ENCODE assay signal across 13 cellular contexts in genomic region chr2:163774862-163775261, GRCh38. TPM values are rescaled to one million over a fixed set of nuclear protein-coding genes. Genes with fewer than 3 reads are reported as not detected.
DNase-seq lines count a peak whose midpoint lies in the region; ATAC-seq and TF ChIP-seq lines count a peak whose summit lies in the region.
"Had no signal": no experiment of that assay in that cellular context is flagged by ENCODE, and none has a peak within 500 bp of the region (broad histone marks: within the 10 kb centered on the region; RNA-seq: fewer than 3 reads in every experiment).

No MANE protein-coding gene starts in this region.

- H3K4me3 ChIP-seq in body of pancreas (no peak overlapping the region), kidney epithelial cell (ENCODE audit: low read depth, low read length) (no peak overlapping the region)

- H3K27ac ChIP-seq in body of pancreas, result no peak overlapping the region

- no peaks in the 10 kb centered on the region for H3K27me3 ChIP-seq in body of pancreas
- H3K27me3 ChIP-seq in kidney epithelial cell (ENCODE audit: control insufficient read depth, insufficient read depth, low read length), result no peaks in the 10 kb centered on the region

- WGBS in body of pancreas, 2 donors, result 49 to 57% methylated on average over 2 of the region's 2 CpGs

- DNase-seq in AG08395 (ENCODE audit: low spot score) (peak; percentile 87), HS-27A (ENCODE audit: low read depth) (peak; percentile 35), body of pancreas (no peak), kidney epithelial cell (ENCODE audit: low read depth) (peak; percentile 84), NCI-H1930 (lab: John Stamatoyannopoulos, UW) (no peak), GOT3 (lab: John Stamatoyannopoulos, UW) (no peak)
- DNase-seq: activated T-cell treated with anti-CD3 and anti-CD28 coated beads, Interleukin-2, amount 50 U/mL, for 4 hours; CD8-positive, alpha-beta T cell; cerebellar nuclear complex; NCI-H2107 had no signal

- H3K36me3 ChIP-seq in body of pancreas (replicated peaks in 1 of 2; ENCODE audit: insufficient read depth in 1 of 2, low read depth in 2 of 2) (no peaks in the 10 kb centered on the region), kidney epithelial cell (ENCODE audit: control insufficient read depth, insufficient read depth, low read length) (no peaks in the 10 kb centered on the region)

- no peaks in the 10 kb centered on the region for H3K9me3 ChIP-seq in body of pancreas

- H3K4me1 ChIP-seq in body of pancreas, result peaks cover 5% of the 10 kb centered on the region

- no peak for TF ChIP-seq POLR2A in body of pancreas (IDR thresholded peaks at IDR 0.05)

- intact Hi-C loops in body of pancreas (cut with DNase I), result no loop called here

- TF ChIP-seq CTCF in body of pancreas (IDR thresholded peaks at IDR 0.05), result no peak
- TF ChIP-seq CTCF in kidney epithelial cell (IDR thresholded peaks at IDR 0.05; ENCODE audit: insufficient read depth, low read length, poor library complexity, severe bottlenecking), result no peak

- peak; percentile 71 for ATAC-seq in body of pancreas
- ATAC-seq in HG02642 (IDR thresholded peaks at IDR 0.05; ENCODE audit: poor library complexity, unreplicated experiment), result no peak
- no peak for ATAC-seq in GM21423 (IDR thresholded peaks at IDR 0.05; ENCODE audit: unreplicated experiment)
- ATAC-seq: activated T-cell treated with anti-CD3 and anti-CD28 coated beads, Interleukin-2, amount 50 U/mL, for 4 hours; CD8-positive, alpha-beta T cell; HepG2 had no signal

RNA-seq across cellular contexts. Expression of gene FIGN, which starts 39.1 kb away (rescaled TPM):
- total RNA-seq in body of pancreas (1 to 10 TPM; 3.4 to 4.0 TPM), kidney epithelial cell (1.8 and 2.9 TPM in 2 replicates)
- total RNA-seq: activated T-cell treated with anti-CD3 and anti-CD28 coated beads, Interleukin-2, amount 50 U/mL, for 4 hours; CD8-positive, alpha-beta T cell had no signal

Comparison
In these comparisons a context has a peak if more than half of its experiments do, and no peak if none do; other contexts are left out.
1. DNase-seq: peak in AG08395 (single experiment), HS-27A (single experiment) and kidney epithelial cell (single experiment); none in body of pancreas (0 of 4), NCI-H1930 (0 of 2) and GOT3 (single experiment).